Comparison of ENCODE assay signal across 13 cellular contexts in genomic region chr5:146007270-146007669, GRCh38.
DNase-seq lines count a peak whose midpoint lies in the region; ATAC-seq and TF ChIP-seq lines count a peak whose summit lies in the region.
"Had no signal": no experiment of that assay in that cellular context is flagged by ENCODE, and none has a peak within 500 bp of the region (broad histone marks: within the 10 kb centered on the region; RNA-seq: fewer than 3 reads in every experiment).

No MANE protein-coding gene starts in this region.

- ATAC-seq in GM19467 (IDR thresholded peaks at IDR 0.05; ENCODE audit: unreplicated experiment), result no peak
- ATAC-seq in HG03439 (IDR thresholded peaks at IDR 0.05; ENCODE audit: unreplicated experiment), result no peak
- no peak for ATAC-seq in stimulated activated naive B cell treated with anti-CD40 and anti-IgM and Interleukin-4, amounts not matched to agents 10 μg/mL and 1 μg/mL and 100 μg/mL, for 72 hours (replicated peaks)
- ATAC-seq: T-cell had no signal

- no peak for TF ChIP-seq CTCF in CD14-positive monocyte (IDR thresholded peaks at IDR 0.05)
- TF ChIP-seq CTCF in kidney epithelial cell (IDR thresholded peaks at IDR 0.05; ENCODE audit: insufficient read depth, low read length, poor library complexity, severe bottlenecking), result peak; percentile 3

- in situ Hi-C loops in KBM-7 (cut with MboI; ENCODE audit: low pct_unique_long_range_greater_than_20kb, low sequenced_read_pairs), result no loop called here

- intact Hi-C loops in CD14-positive monocyte (cut with micrococcal nuclease), result no loop called here

- no peak overlapping the region for H3K4me3 Mint-ChIP-seq in CD14-positive monocyte
- no peak overlapping the region for H3K4me3 Mint-ChIP-seq in stimulated activated naive B cell treated with anti-CD40 and anti-IgM and Interleukin-4, amounts not matched to agents 10 μg/mL and 1 μg/mL and 100 μg/mL, for 72 hours
- H3K4me3 Mint-ChIP-seq: T-cell had no signal

- no peak overlapping the region for H3K4me3 ChIP-seq in kidney epithelial cell (ENCODE audit: low read depth, low read length)
- H3K4me3 ChIP-seq: MG63 had no signal

- no peaks in the 10 kb centered on the region for H3K27me3 ChIP-seq in kidney epithelial cell (ENCODE audit: control insufficient read depth, insufficient read depth, low read length)
- H3K27me3 ChIP-seq: MG63 had no signal

- H3K36me3 ChIP-seq in kidney epithelial cell (ENCODE audit: control insufficient read depth, insufficient read depth, low read length), result no peaks in the 10 kb centered on the region
- H3K36me3 ChIP-seq: MG63 had no signal

- H3K36me3 Mint-ChIP-seq in CD14-positive monocyte, result no peaks in the 10 kb centered on the region
- no peaks in the 10 kb centered on the region for H3K36me3 Mint-ChIP-seq in stimulated activated naive B cell treated with anti-CD40 and anti-IgM and Interleukin-4, amounts not matched to agents 10 μg/mL and 1 μg/mL and 100 μg/mL, for 72 hours
- H3K36me3 Mint-ChIP-seq: T-cell had no signal

- H3K9me3 Mint-ChIP-seq in CD14-positive monocyte, result peaks cover 0 to 8% (median under 1%) of the 10 kb centered on the region in 7 donors
- H3K9me3 Mint-ChIP-seq in stimulated activated naive B cell treated with anti-CD40 and anti-IgM and Interleukin-4, amounts not matched to agents 10 μg/mL and 1 μg/mL and 100 μg/mL, for 72 hours, result peaks cover 0 to 6% of the 10 kb centered on the region in 2 donors

- peaks cover 23% of the 10 kb centered on the region for H3K4me1 Mint-ChIP-seq in CD14-positive monocyte
- H3K4me1 Mint-ChIP-seq in stimulated activated naive B cell treated with anti-CD40 and anti-IgM and Interleukin-4, amounts not matched to agents 10 μg/mL and 1 μg/mL and 100 μg/mL, for 72 hours, result peaks cover 2 to 7% of the 10 kb centered on the region in 2 donors
- H3K4me1 Mint-ChIP-seq: T-cell had no signal

- DNase-seq in CD14-positive monocyte (ENCODE audit: low spot score), result no peak
- DNase-seq in KBM-7, result peak; percentile 26
- DNase-seq in SW480 (ENCODE audit: low spot score), result peak; percentile 46
- no peak for DNase-seq in kidney epithelial cell (ENCODE audit: low read depth)
- no peak for DNase-seq in stimulated activated naive B cell treated with anti-CD40 and anti-IgM and Interleukin-4, amounts not matched to agents 10 μg/mL and 1 μg/mL and 100 μg/mL, for 72 hours
- no peak for DNase-seq in activated CD8-positive, alpha-beta memory T cell treated with anti-CD3 and anti-CD28 coated beads, Interleukin-2, amount 50 U/mL, for 48 hours
- DNase-seq: activated T-cell treated with anti-CD3 and anti-CD28 coated beads for 4 hours, cerebellar nuclear complex, hippocampal formation, MG63, T-cell had no signal

- H3K27me3 Mint-ChIP-seq in CD14-positive monocyte (ENCODE audit: low read depth in 3 of 3), result peaks cover 0 to 5% (median 4%) of the 10 kb centered on the region in 3 donors
- H3K27me3 Mint-ChIP-seq in stimulated activated naive B cell treated with anti-CD40 and anti-IgM and Interleukin-4, amounts not matched to agents 10 μg/mL and 1 μg/mL and 100 μg/mL, for 72 hours, result no peaks in the 10 kb centered on the region

- peak overlapping the region; percentile 16 to 78 (median 65) for H3K27ac Mint-ChIP-seq in CD14-positive monocyte
- H3K27ac Mint-ChIP-seq in stimulated activated naive B cell treated with anti-CD40 and anti-IgM and Interleukin-4, amounts not matched to agents 10 μg/mL and 1 μg/mL and 100 μg/mL, for 72 hours, result no peak overlapping the region
- H3K27ac Mint-ChIP-seq: T-cell had no signal

Comparison
In these comparisons a context has a peak if more than half of its experiments do, and no peak if none do; other contexts are left out.
1. DNase-seq: peak in KBM-7 (single experiment) and SW480 (single experiment); none in CD14-positive monocyte (single experiment), kidney epithelial cell (single experiment), stimulated activated naive B cell treated with anti-CD40 and anti-IgM and Interleukin-4, amounts not matched to agents 10 μg/mL and 1 μg/mL and 100 μg/mL, for 72 hours (single experiment) and activated CD8-positive, alpha-beta memory T cell treated with anti-CD3 and anti-CD28 coated beads, Interleukin-2, amount 50 U/mL, for 48 hours (single experiment).